In the genomic region with DNA sequence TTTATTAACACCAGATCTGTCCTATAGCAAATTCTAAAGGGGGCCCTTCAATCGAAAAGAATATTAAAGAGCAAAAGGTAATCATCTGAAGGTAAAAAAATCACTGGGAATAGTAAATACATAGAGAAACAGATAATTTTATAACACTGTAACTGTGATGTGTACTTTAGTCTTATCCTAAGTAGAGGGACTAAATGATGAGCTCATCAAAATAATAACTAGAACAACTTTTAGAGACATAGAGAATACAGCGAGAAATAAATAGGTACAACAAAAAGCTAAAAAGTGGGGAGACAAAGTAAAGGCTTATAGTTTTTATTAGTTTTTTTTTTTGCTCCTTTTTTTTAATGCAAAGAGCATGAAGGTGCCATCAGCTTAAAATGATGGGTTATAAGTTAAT, we compare ENCODE assay signal across 30 cellular contexts. TPM values are rescaled to one million over a fixed set of nuclear protein-coding genes. Genes with fewer than 3 reads are reported as not detected.
DNase-seq lines count a peak whose midpoint lies in the region; ATAC-seq, FAIRE-seq and TF ChIP-seq lines count a peak whose summit lies in the region.
"Had no signal": no experiment of that assay in that cellular context is flagged by ENCODE, and none has a peak within 500 bp of the region (broad histone marks: within the 10 kb centered on the region; RNA-seq: fewer than 3 reads in every experiment).

No MANE protein-coding gene starts in this region.

- no peaks in the 10 kb centered on the region for H3K79me2 ChIP-seq in HepG2 (ENCODE audit: insufficient read depth, low read length)

- H3K14ac ChIP-seq in IMR-90 (replicated peaks; ENCODE audit: low read depth, low read length) = no peak overlapping the region

- no peak overlapping the region for H3K4ac ChIP-seq in IMR-90 (ENCODE audit: low read depth, low read length)

- no peak overlapping the region for H2AK9ac ChIP-seq in IMR-90 (replicated peaks; ENCODE audit: low read depth, low read length, poor library complexity)

- H3K4me1 ChIP-seq in HepG2 (ENCODE audit: insufficient read depth, low read length) (no peaks in the 10 kb centered on the region), right lobe of liver (no peaks in the 10 kb centered on the region), IMR-90 (ENCODE audit: control insufficient read depth, insufficient read depth, low read length) (no peaks in the 10 kb centered on the region)
- H3K4me1 ChIP-seq: BE2C, BLaER1 had no signal

- H2AFZ ChIP-seq in HepG2 (ENCODE audit: low read length) (no peak overlapping the region), IMR-90 (replicated peaks; ENCODE audit: low read length, poor library complexity) (no peak overlapping the region)

- no peak overlapping the region for H3K23ac ChIP-seq in IMR-90 (ENCODE audit: low read depth, low read length)

- H3K36me3 ChIP-seq in HepG2 (replicated peaks in 1 of 2; ENCODE audit: control insufficient read depth in 1 of 2, insufficient read depth in 2 of 2, low read length in 2 of 2) (no peaks in the 10 kb centered on the region), right lobe of liver (no peaks in the 10 kb centered on the region), IMR-90 (ENCODE audit: control insufficient read depth, insufficient read depth, low read length) (no peaks in the 10 kb centered on the region)
- H3K36me3 ChIP-seq: BE2C, BLaER1 had no signal

- no peak for TF ChIP-seq CTCF in HepG2 (CRISPR knock-in tag; IDR thresholded peaks at IDR 0.05)
- no peak for TF ChIP-seq CTCF in right lobe of liver (IDR thresholded peaks at IDR 0.05)
- no peak for TF ChIP-seq CTCF in IMR-90 (conservative IDR thresholded peaks at IDR 0.05; ENCODE audit: low read depth, low read length)

- H3K27me3 ChIP-seq in HepG2 (ENCODE audit: control insufficient read depth in 1 of 2, insufficient read depth in 2 of 2, low read length in 2 of 2) (no peaks in the 10 kb centered on the region), right lobe of liver (no peaks in the 10 kb centered on the region), IMR-90 (ENCODE audit: control insufficient read depth, insufficient read depth, low read length) (no peaks in the 10 kb centered on the region)
- H3K27me3 ChIP-seq: BE2C had no signal

- ATAC-seq in HepG2 (no peak), right lobe of liver (no peak), IMR-90 (ENCODE audit: low read depth) (no peak), HG02642 (IDR thresholded peaks at IDR 0.05; ENCODE audit: poor library complexity, unreplicated experiment) (no peak)
- ATAC-seq: GM12878 had no signal

- no peak overlapping the region for H3K9ac ChIP-seq in HepG2 (ENCODE audit: insufficient read depth, low read depth, low read length)
- H3K9ac ChIP-seq in IMR-90 (ENCODE audit: low read depth, low read length) = no peak overlapping the region
- H3K9ac ChIP-seq: BLaER1 had no signal

- BruUV-seq in HepG2 (replicated peaks; lab: Mats Ljungman, UMichigan) (no TSS peak), IMR-90 (replicated peaks; lab: Mats Ljungman, UMichigan) (no TSS peak)

- CTCF ChIA-PET in HepG2 (lab: Yijun Ruan, JAX; ENCODE audit: low intra/inter-chr PET ratio, low total read pairs) = no interaction called here
- CTCF ChIA-PET in IMR-90 (lab: Yijun Ruan, JAX) = interaction anchor here (0.6 kb wide), 1 partner anchor 1889 kb away, joined by 8 read pairs; no protein-coding TSS in a partner anchor

- H2BK15ac ChIP-seq in IMR-90 (ENCODE audit: low read depth, low read length) = no peak overlapping the region

- no peak overlapping the region for H3K4me3 ChIP-seq in HepG2 (replicated peaks in 1 of 3; ENCODE audit: insufficient read depth in 1 of 3, low read depth in 2 of 3, low read length in 3 of 3)
- H3K4me3 ChIP-seq in right lobe of liver = no peak overlapping the region
- H3K4me3 ChIP-seq in IMR-90 (ENCODE audit: insufficient read depth, low read depth, low read length) = no peak overlapping the region
- H3K4me3 ChIP-seq: BLaER1, GM12878 had no signal

- no peak overlapping the region for H2AK5ac ChIP-seq in IMR-90 (ENCODE audit: low read depth, low read length)

- H4K8ac ChIP-seq in IMR-90 (ENCODE audit: low read depth in 2 of 2, low read length in 2 of 2) = no peak overlapping the region

- no peaks in the 10 kb centered on the region for H3K79me1 ChIP-seq in IMR-90 (ENCODE audit: low read depth in 1 of 2, low read length in 2 of 2)

- H3K18ac ChIP-seq in IMR-90 (ENCODE audit: low read depth, low read length) = no peak overlapping the region

- H3K27ac ChIP-seq in HepG2 (ENCODE audit: extremely low read length, insufficient read depth, low read length) (no peak overlapping the region), right lobe of liver (no peak overlapping the region), IMR-90 (ENCODE audit: insufficient read depth, low read length) (no peak overlapping the region)
- H3K27ac ChIP-seq: 22Rv1, BLaER1 had no signal

- no peaks in the 10 kb centered on the region for H4K20me1 ChIP-seq in HepG2 (ENCODE audit: insufficient read depth, low read length)
- no peaks in the 10 kb centered on the region for H4K20me1 ChIP-seq in IMR-90 (ENCODE audit: insufficient read depth, low read length)
- H4K20me1 ChIP-seq: BLaER1 had no signal

- no peak overlapping the region for H2BK20ac ChIP-seq in IMR-90 (ENCODE audit: low read depth, low read length)

- WGBS in HepG2 (ENCODE audit: low lambda C conversion rate) = 2% methylated on average over 2 of the region's 2 CpGs
- 38% methylated on average over 2 of the region's 2 CpGs for WGBS in right lobe of liver (ENCODE audit: insufficient coverage, low coverage, low lambda C conversion rate, missing lambda C conversion rate)
- no CpG with 5 or more reads among the region's 2 CpGs for WGBS in IMR-90 (ENCODE audit: extremely low coverage in 2 of 2, insufficient read length in 1 of 2), 2 experiments

- intact Hi-C loops in HepG2 (cut with micrococcal nuclease; ENCODE audit: unreplicated experiment) = no loop called here
- intact Hi-C loops in right lobe of liver (cut with DNase I) = no loop called here
- intact Hi-C loops in IMR-90 (cut with micrococcal nuclease) = no loop called here

- no peak overlapping the region for H4K5ac ChIP-seq in IMR-90 (ENCODE audit: low read depth, low read length)

- POLR2A ChIA-PET in HepG2 (lab: Yijun Ruan, JAX) = no interaction called here
- POLR2A ChIA-PET in IMR-90 (lab: Charles Lee; ENCODE audit: unreplicated experiment) = no interaction called here

- H3K9me1 ChIP-seq in IMR-90 (ENCODE audit: insufficient read depth, low read length) = no peaks in the 10 kb centered on the region

- no peak overlapping the region for H3K56ac ChIP-seq in IMR-90 (ENCODE audit: extremely low read depth, insufficient read depth, low read length)

- FAIRE-seq in HepG2 (lab: Jason Lieb, UNC) = no peak
- FAIRE-seq: GM12878, GM12892, GM18507 had no signal

- TF ChIP-seq EP300 in HepG2 (IDR thresholded peaks at IDR 0.05; ENCODE audit: low read depth in 2 of 2, low read length in 2 of 2) (no peak), HepG2 (CRISPR knock-in tag; IDR thresholded peaks at IDR 0.05; ENCODE audit: borderline replicate concordance) (no peak)

- dilution Hi-C loops in IMR-90 (cut with HindIII; ENCODE audit: low sequenced_read_pairs, unreplicated experiment) = no loop called here

- H3K4me2 ChIP-seq in HepG2 (ENCODE audit: low read depth, low read length) = no peak overlapping the region
- no peak overlapping the region for H3K4me2 ChIP-seq in IMR-90 (ENCODE audit: low read depth, low read length)
- H3K4me2 ChIP-seq: BLaER1 had no signal

- TF ChIP-seq POLR2A in HepG2 (IDR thresholded peaks at IDR 0.05; ENCODE audit: insufficient read depth in 1 of 2, low read depth in 2 of 2, low read length in 2 of 2) (no peak), right lobe of liver (IDR thresholded peaks at IDR 0.05) (no peak), IMR-90 (IDR thresholded peaks at IDR 0.05; ENCODE audit: low read depth, low read length) (no peak)

- H3K9me3 ChIP-seq in HepG2 (ENCODE audit: low read length) = no peaks in the 10 kb centered on the region
- no peaks in the 10 kb centered on the region for H3K9me3 ChIP-seq in right lobe of liver
- no peaks in the 10 kb centered on the region for H3K9me3 ChIP-seq in IMR-90 (ENCODE audit: control insufficient read depth, insufficient read depth, low read length)
- H3K9me3 ChIP-seq: BE2C, BLaER1 had no signal

- no peak overlapping the region for H4K91ac ChIP-seq in IMR-90 (ENCODE audit: insufficient read depth, low read depth, low read length)

- in situ Hi-C loops in HepG2 (cut with HindIII; ENCODE audit: extremely low pct_ligation_motif_present, low pct_unique_long_range_greater_than_20kb) (no loop called here), IMR-90 (cut with MboI; ENCODE audit: low sequenced_read_pairs) (no loop called here)

- TF ChIP-seq RAD21 in HepG2 (CRISPR knock-in tag; IDR thresholded peaks at IDR 0.05) = no peak
- TF ChIP-seq RAD21 in IMR-90 (IDR thresholded peaks at IDR 0.05; ENCODE audit: low read length) = no peak

- DNase-seq in HepG2 (ENCODE audit: low spot score) = no peak
- no peak for DNase-seq in right lobe of liver
- DNase-seq in IMR-90 = no peak
- no peak for DNase-seq in T-helper 2 cell
- DNase-seq: ACHN; BE2C; C1 segment of cervical spinal cord; CD4-positive, alpha-beta memory T cell; CD4-positive, CD25-positive, alpha-beta regulatory T cell; CD8-positive, alpha-beta memory T cell; COR-L47; DMS 273 treated with DMSO at 0.1 percent for 48 hours; DMS153; DMS53; DMS79; DND-41; EL; GDM1 had no signal

- no peak overlapping the region for H2BK5ac ChIP-seq in IMR-90 (ENCODE audit: low read depth, low read length, poor library complexity, severe bottlenecking)

- H2BK120ac ChIP-seq in IMR-90 (ENCODE audit: low read depth, low read length) = no peak overlapping the region

RNA-seq across cellular contexts. Expression of a gene that starts 17.3 kb away (rescaled TPM):
- total RNA-seq in HepG2 (2016; rRNA removed; fragmentation: Illumina TruSeq; extraction: Trizol) = not detected in 2 replicates
- not detected in 2 replicates for total RNA-seq in HepG2 (2016; cell fraction: cytosol; rRNA removed; fragmentation: Illumina TruSeq; extraction: Trizol; ENCODE audit: low read depth)
- not detected in 2 replicates for total RNA-seq in HepG2 (2016; cell fraction: insoluble cytoplasmic fraction; rRNA removed; fragmentation: Illumina TruSeq; extraction: Trizol)
- not detected in 2 replicates for total RNA-seq in HepG2 (2016; cell fraction: membrane; rRNA removed; fragmentation: Illumina TruSeq; extraction: Trizol)
- total RNA-seq in HepG2 (2016; cell fraction: nucleus; rRNA removed; fragmentation: Illumina TruSeq; extraction: Trizol) = not detected in 2 replicates
- polyA plus RNA-seq in HepG2 (2011; rRNA removed) = not detected in 2 replicates
- polyA plus RNA-seq in HepG2 (2011; cell fraction: cytosol; rRNA removed) = not detected in 2 replicates
- not detected in 2 replicates for polyA plus RNA-seq in HepG2 (2011; cell fraction: nucleus; rRNA removed)
- polyA plus RNA-seq in HepG2 (2012) = not detected in 2 replicates
- not detected in 2 replicates for polyA plus RNA-seq in HepG2 (2016; cell fraction: cytosol; fragmentation: Illumina TruSeq; extraction: Trizol; ENCODE audit: low read depth)
- polyA plus RNA-seq in HepG2 (2016; cell fraction: insoluble cytoplasmic fraction; fragmentation: Illumina TruSeq; extraction: Trizol; ENCODE audit: low read depth) = not detected in 2 replicates
- not detected in 2 replicates for polyA plus RNA-seq in HepG2 (2016; cell fraction: membrane; fragmentation: Illumina TruSeq; extraction: Trizol; ENCODE audit: low read depth)
- polyA plus RNA-seq in HepG2 (2016; cell fraction: nucleus; fragmentation: Illumina TruSeq; extraction: Trizol; ENCODE audit: insufficient read depth, low read depth) = not detected in 2 replicates
- polyA minus RNA-seq in HepG2 (2011; rRNA and poly(A)+ RNA removed; ENCODE audit: low replicate concordance) = 6.6 TPM in 1 of 2 replicates, not detected in the other
- not detected in 2 replicates for polyA minus RNA-seq in HepG2 (2011; cell fraction: cytosol; rRNA and poly(A)+ RNA removed)
- polyA minus RNA-seq in HepG2 (2011; cell fraction: nucleus; rRNA and poly(A)+ RNA removed) = not detected in 2 replicates
- total RNA-seq in right lobe of liver = not detected
- not detected in 2 replicates for total RNA-seq in IMR-90 (2012; rRNA removed)
- not detected in 2 replicates for polyA plus RNA-seq in IMR-90 (2012; rRNA removed)
- not detected in 2 replicates for polyA plus RNA-seq in IMR-90 (2012; cell fraction: cytosol; rRNA removed)
- not detected in 2 replicates for polyA plus RNA-seq in IMR-90 (2012; cell fraction: nucleus; rRNA removed; ENCODE audit: low replicate concordance)
- total RNA-seq: A172; A673; CD4-positive, alpha-beta memory T cell; CD4-positive, CD25-positive, alpha-beta regulatory T cell; CD8-positive, alpha-beta memory T cell; Daoy; G401; GM12878 had no signal
- polyA plus RNA-seq: AG04450; CD14-positive monocyte; CD4-positive, alpha-beta memory T cell; CD4-positive, CD25-positive, alpha-beta regulatory T cell; CD8-positive, alpha-beta memory T cell; GM12878 had no signal

RNA-seq across cellular contexts. Expression of a gene that starts 43.7 kb away (rescaled TPM):
- total RNA-seq in HepG2 (2016; rRNA removed; fragmentation: Illumina TruSeq; extraction: Trizol) (43.2 and 70.2 TPM in 2 replicates), right lobe of liver (not detected), IMR-90 (2012; rRNA removed) (not detected in 2 replicates)
- 3.2 and 4.1 TPM in 2 replicates for total RNA-seq in HepG2 (2016; cell fraction: cytosol; rRNA removed; fragmentation: Illumina TruSeq; extraction: Trizol; ENCODE audit: low read depth)
- total RNA-seq in HepG2 (2016; cell fraction: insoluble cytoplasmic fraction; rRNA removed; fragmentation: Illumina TruSeq; extraction: Trizol) = 41.6 and 69.2 TPM in 2 replicates
- 10.8 and 15.1 TPM in 2 replicates for total RNA-seq in HepG2 (2016; cell fraction: membrane; rRNA removed; fragmentation: Illumina TruSeq; extraction: Trizol)
- 67.7 and 80.2 TPM in 2 replicates for total RNA-seq in HepG2 (2016; cell fraction: nucleus; rRNA removed; fragmentation: Illumina TruSeq; extraction: Trizol)
- polyA plus RNA-seq in HepG2 (2011; rRNA removed) (15.0 and 22.6 TPM in 2 replicates), IMR-90 (2012; rRNA removed) (not detected in 2 replicates)
- polyA plus RNA-seq in HepG2 (2011; cell fraction: cytosol; rRNA removed) = 9.1 and 12.2 TPM in 2 replicates
- polyA plus RNA-seq in HepG2 (2011; cell fraction: nucleus; rRNA removed) = 6.9 and 7.3 TPM in 2 replicates
- polyA plus RNA-seq in HepG2 (2012) = 6.1 and 10.7 TPM in 2 replicates
- 2.2 and 2.4 TPM in 2 replicates for polyA plus RNA-seq in HepG2 (2016; cell fraction: cytosol; fragmentation: Illumina TruSeq; extraction: Trizol; ENCODE audit: low read depth)
- polyA plus RNA-seq in HepG2 (2016; cell fraction: insoluble cytoplasmic fraction; fragmentation: Illumina TruSeq; extraction: Trizol; ENCODE audit: low read depth) = 26.2 and 33.6 TPM in 2 replicates
- polyA plus RNA-seq in HepG2 (2016; cell fraction: membrane; fragmentation: Illumina TruSeq; extraction: Trizol; ENCODE audit: low read depth) = 4.3 and 5.7 TPM in 2 replicates
- polyA plus RNA-seq in HepG2 (2016; cell fraction: nucleus; fragmentation: Illumina TruSeq; extraction: Trizol; ENCODE audit: insufficient read depth, low read depth) = 69.3 and 76.4 TPM in 2 replicates
- 11.7 TPM in 1 of 2 replicates, not detected in the other for polyA minus RNA-seq in HepG2 (2011; rRNA and poly(A)+ RNA removed; ENCODE audit: low replicate concordance)
- 24.8 and 28.8 TPM in 2 replicates for polyA minus RNA-seq in HepG2 (2011; cell fraction: cytosol; rRNA and poly(A)+ RNA removed)
- 25.4 and 34.0 TPM in 2 replicates for polyA minus RNA-seq in HepG2 (2011; cell fraction: nucleus; rRNA and poly(A)+ RNA removed)
- polyA plus RNA-seq in IMR-90 (2012; cell fraction: cytosol; rRNA removed) = not detected in 2 replicates
- not detected in 2 replicates for polyA plus RNA-seq in IMR-90 (2012; cell fraction: nucleus; rRNA removed; ENCODE audit: low replicate concordance)
- total RNA-seq: A172; A673; CD4-positive, alpha-beta memory T cell; CD4-positive, CD25-positive, alpha-beta regulatory T cell; CD8-positive, alpha-beta memory T cell; Daoy; G401 had no signal
- polyA plus RNA-seq: AG04450; CD14-positive monocyte; CD4-positive, alpha-beta memory T cell; CD4-positive, CD25-positive, alpha-beta regulatory T cell; CD8-positive, alpha-beta memory T cell; GM12878 had no signal
